In the genomic region with DNA sequence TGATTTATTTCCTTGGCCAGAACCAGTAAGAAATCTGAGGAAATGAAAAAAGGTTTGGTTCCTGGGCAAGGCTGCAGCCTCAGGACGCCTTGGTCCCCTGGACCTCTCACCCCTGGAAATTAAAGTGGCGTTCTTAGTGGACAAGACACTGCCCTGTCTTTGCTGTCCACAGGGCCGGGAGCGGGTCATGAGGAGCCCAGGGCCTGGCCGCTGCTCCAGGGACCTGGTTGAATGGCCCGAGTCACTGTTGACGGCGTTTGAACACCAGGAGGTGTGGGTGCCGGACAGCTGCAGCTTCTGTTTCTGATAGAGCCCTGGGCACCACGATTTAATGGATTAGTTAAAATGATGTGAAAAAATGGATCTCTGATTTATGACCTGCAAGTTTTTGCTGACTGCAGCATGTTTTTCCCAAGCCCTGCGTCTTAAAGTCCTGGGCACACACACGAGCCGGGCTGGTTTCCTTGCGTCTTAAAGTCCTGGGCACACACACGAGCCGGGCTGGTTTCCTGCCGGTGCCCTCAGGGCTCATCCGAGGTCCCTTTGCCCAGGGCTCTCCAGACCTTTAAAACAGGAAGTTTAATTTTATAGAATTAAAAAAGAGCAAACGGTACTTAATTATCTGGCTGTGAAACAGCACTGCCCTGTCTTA, we compare ENCODE assay signal across 17 cellular contexts.
"Had no signal": no experiment of that assay in that cellular context is flagged by ENCODE, and none has a peak within 500 bp of the region (broad histone marks: within the 10 kb centered on the region; RNA-seq: fewer than 3 reads in every experiment).

No MANE protein-coding gene starts in this region.

- H3K27ac Mint-ChIP-seq: activated CD4-positive, alpha-beta memory T cell treated with anti-CD3 and anti-CD28 coated beads, Interleukin-2, amount 10 ng/mL, durations not matched to agents 7 days and 5 days; activated T-helper 17 cell treated with anti-CD3 and anti-CD28 coated beads, Interleukin-2, amount 50 U/mL, for 72 hours; effector memory CD8-positive, alpha-beta T cell; progenitor cell of endocrine pancreas; WTC11 had no signal

- H3K27me3 Mint-ChIP-seq: activated CD4-positive, alpha-beta memory T cell treated with anti-CD3 and anti-CD28 coated beads, Interleukin-2, amount 10 ng/mL, durations not matched to agents 7 days and 5 days; progenitor cell of endocrine pancreas had no signal

- H3K4me3 ChIP-seq: body of pancreas, lung, right atrium auricular region, skin epidermis, thoracic aorta, upper lobe of left lung had no signal

- ATAC-seq: activated T-helper 17 cell treated with anti-CD3 and anti-CD28 coated beads, Interleukin-2, amount 50 U/mL, for 72 hours; body of pancreas; effector memory CD8-positive, alpha-beta T cell had no signal

- H3K9me3 Mint-ChIP-seq: activated CD4-positive, alpha-beta memory T cell treated with anti-CD3 and anti-CD28 coated beads, Interleukin-2, amount 10 ng/mL, durations not matched to agents 7 days and 5 days; activated T-helper 17 cell treated with anti-CD3 and anti-CD28 coated beads, Interleukin-2, amount 50 U/mL, for 72 hours; effector memory CD8-positive, alpha-beta T cell; neural crest cell had no signal

- H3K36me3 ChIP-seq: right atrium auricular region, thoracic aorta, upper lobe of left lung had no signal

- H3K9me3 ChIP-seq: body of pancreas, right atrium auricular region, thoracic aorta, upper lobe of left lung had no signal

- H3K4me1 ChIP-seq: body of pancreas, right atrium auricular region, upper lobe of left lung had no signal

- H3K4me3 Mint-ChIP-seq: activated CD4-positive, alpha-beta memory T cell treated with anti-CD3 and anti-CD28 coated beads, Interleukin-2, amount 10 ng/mL, durations not matched to agents 7 days and 5 days; activated T-helper 17 cell treated with anti-CD3 and anti-CD28 coated beads, Interleukin-2, amount 50 U/mL, for 72 hours; effector memory CD8-positive, alpha-beta T cell; neural crest cell; WTC11 had no signal

- DNase-seq: activated CD4-positive, alpha-beta memory T cell treated with anti-CD3 and anti-CD28 coated beads, Interleukin-2, amount 10 ng/mL, durations not matched to agents 7 days and 5 days; activated CD4-positive, alpha-beta T cell treated with anti-CD3 and anti-CD28 coated beads for 48 hours; activated naive CD4-positive, alpha-beta T cell treated with Interleukin-2 at 50 U/mL for 16 hours; activated T-cell treated with anti-CD3 and anti-CD28 coated beads, Interleukin-2, amount 50 U/mL, for 1 hour; effector memory CD8-positive, alpha-beta T cell; stimulated activated CD4-positive, alpha-beta T cell treated with anti-CD3 and anti-CD28 coated beads, Interleukin-15, amount 100 ng/mL, for 24 hours; stimulated activated CD4-positive, alpha-beta T cell treated with anti-CD3 and anti-CD28 coated beads, Interleukin-4, amount 100 ng/mL, for 1 hour; upper lobe of left lung had no signal

- H3K27ac ChIP-seq: body of pancreas, right atrium auricular region, skin epidermis, thoracic aorta, upper lobe of left lung had no signal

- H3K4me1 Mint-ChIP-seq: activated CD4-positive, alpha-beta memory T cell treated with anti-CD3 and anti-CD28 coated beads, Interleukin-2, amount 10 ng/mL, durations not matched to agents 7 days and 5 days; activated T-helper 17 cell treated with anti-CD3 and anti-CD28 coated beads, Interleukin-2, amount 50 U/mL, for 72 hours; neural crest cell; WTC11 had no signal
